ENCODE assay signal across 2 cellular contexts in the genomic region with DNA sequence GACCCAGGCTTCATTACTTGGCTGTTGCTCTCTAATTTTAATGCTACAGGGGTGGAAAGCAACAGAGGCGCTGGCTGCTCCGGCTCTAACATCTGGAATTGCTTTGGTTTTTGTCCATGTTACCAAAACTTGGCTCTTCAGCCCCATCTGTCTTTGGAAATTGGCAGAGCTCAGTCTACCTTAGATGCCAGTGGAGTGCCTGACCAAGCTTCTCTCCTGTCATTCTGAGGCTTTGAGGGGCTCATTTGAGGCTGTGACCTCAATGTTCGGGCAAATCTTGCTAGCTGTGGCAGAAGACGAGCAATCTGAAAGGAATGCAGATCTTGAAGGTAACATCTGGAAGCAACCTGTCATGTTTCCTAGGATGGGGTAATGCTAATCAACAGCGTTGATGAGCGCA.
TF ChIP-seq lines count a peak whose summit lies in the region.

No MANE protein-coding gene starts in this region.

TF ChIP-seq in GM23338, 12 proteins besides CTCF, POLR2A, EP300 and RAD21:
- TF ChIP-seq POLR2AphosphoS5 (IDR thresholded peaks at IDR 0.05; ENCODE audit: low read depth) (no peak), CREB1 (CRISPR knock-in tag; IDR thresholded peaks at IDR 0.05; ENCODE audit: low read depth) (no peak), STAT1 (IDR thresholded peaks at IDR 0.05; ENCODE audit: unreplicated experiment) (no peak), ZNF331 (CRISPR knock-in tag; IDR thresholded peaks at IDR 0.05; ENCODE audit: low read depth) (no peak)
- TF ChIP-seq, protein P1, sequence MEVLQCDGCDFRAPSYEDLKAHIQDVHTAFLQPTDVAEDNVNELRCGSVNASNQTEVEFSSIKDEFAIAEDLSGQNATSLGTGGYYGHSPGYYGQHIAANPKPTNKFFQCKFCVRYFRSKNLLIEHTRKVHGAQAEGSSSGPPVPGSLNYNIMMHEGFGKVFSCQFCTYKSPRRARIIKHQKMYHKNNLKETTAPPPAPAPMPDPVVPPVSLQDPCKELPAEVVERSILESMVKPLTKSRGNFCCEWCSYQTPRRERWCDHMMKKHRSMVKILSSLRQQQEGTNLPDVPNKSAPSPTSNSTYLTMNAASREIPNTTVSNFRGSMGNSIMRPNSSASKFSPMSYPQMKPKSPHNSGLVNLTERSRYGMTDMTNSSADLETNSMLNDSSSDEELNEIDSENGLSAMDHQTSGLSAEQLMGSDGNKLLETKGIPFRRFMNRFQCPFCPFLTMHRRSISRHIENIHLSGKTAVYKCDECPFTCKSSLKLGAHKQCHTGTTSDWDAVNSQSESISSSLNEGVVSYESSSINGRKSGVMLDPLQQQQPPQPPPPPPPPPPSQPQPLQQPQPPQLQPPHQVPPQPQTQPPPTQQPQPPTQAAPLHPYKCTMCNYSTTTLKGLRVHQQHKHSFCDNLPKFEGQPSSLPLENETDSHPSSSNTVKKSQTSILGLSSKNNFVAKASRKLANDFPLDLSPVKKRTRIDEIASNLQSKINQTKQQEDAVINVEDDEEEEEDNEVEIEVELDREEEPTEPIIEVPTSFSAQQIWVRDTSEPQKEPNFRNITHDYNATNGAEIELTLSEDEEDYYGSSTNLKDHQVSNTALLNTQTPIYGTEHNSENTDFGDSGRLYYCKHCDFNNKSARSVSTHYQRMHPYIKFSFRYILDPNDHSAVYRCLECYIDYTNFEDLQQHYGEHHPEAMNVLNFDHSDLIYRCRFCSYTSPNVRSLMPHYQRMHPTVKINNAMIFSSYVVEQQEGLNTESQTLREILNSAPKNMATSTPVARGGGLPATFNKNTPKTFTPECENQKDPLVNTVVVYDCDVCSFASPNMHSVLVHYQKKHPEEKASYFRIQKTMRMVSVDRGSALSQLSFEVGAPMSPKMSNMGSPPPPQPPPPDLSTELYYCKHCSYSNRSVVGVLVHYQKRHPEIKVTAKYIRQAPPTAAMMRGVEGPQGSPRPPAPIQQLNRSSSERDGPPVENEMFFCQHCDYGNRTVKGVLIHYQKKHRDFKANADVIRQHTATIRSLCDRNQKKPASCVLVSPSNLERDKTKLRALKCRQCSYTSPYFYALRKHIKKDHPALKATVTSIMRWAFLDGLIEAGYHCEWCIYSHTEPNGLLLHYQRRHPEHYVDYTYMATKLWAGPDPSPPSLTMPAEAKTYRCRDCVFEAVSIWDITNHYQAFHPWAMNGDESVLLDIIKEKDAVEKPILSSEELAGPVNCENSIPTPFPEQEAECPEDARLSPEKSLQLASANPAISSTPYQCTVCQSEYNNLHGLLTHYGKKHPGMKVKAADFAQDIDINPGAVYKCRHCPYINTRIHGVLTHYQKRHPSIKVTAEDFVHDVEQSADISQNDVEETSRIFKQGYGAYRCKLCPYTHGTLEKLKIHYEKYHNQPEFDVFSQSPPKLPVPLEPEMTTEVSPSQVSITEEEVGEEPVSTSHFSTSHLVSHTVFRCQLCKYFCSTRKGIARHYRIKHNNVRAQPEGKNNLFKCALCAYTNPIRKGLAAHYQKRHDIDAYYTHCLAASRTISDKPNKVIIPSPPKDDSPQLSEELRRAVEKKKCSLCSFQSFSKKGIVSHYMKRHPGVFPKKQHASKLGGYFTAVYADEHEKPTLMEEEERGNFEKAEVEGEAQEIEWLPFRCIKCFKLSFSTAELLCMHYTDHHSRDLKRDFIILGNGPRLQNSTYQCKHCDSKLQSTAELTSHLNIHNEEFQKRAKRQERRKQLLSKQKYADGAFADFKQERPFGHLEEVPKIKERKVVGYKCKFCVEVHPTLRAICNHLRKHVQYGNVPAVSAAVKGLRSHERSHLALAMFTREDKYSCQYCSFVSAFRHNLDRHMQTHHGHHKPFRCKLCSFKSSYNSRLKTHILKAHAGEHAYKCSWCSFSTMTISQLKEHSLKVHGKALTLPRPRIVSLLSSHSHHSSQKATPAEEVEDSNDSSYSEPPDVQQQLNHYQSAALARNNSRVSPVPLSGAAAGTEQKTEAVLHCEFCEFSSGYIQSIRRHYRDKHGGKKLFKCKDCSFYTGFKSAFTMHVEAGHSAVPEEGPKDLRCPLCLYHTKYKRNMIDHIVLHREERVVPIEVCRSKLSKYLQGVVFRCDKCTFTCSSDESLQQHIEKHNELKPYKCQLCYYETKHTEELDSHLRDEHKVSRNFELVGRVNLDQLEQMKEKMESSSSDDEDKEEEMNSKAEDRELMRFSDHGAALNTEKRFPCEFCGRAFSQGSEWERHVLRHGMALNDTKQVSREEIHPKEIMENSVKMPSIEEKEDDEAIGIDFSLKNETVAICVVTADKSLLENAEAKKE (CRISPR knock-in tag; IDR thresholded peaks at IDR 0.05), result no peak

TF ChIP-seq in H1, 55 proteins besides CTCF, POLR2A, EP300 and RAD21:
- TF ChIP-seq RXRA (IDR thresholded peaks at IDR 0.05; ENCODE audit: insufficient read depth, low read depth, low read length) (no peak), CHD2 (IDR thresholded peaks at IDR 0.05; ENCODE audit: low read length) (no peak), KDM4A (IDR thresholded peaks at IDR 0.05; ENCODE audit: low read depth, low read length, severe bottlenecking) (no peak), CTBP2 (IDR thresholded peaks at IDR 0.05; ENCODE audit: borderline replicate concordance, insufficient read depth, insufficient read length, low read length) (no peak), TCF12 (IDR thresholded peaks at IDR 0.05; ENCODE audit: low read depth, low read length) (no peak), GABPA (IDR thresholded peaks at IDR 0.05; ENCODE audit: borderline replicate concordance, insufficient read depth, low read length) (no peak), GTF2F1 (IDR thresholded peaks at IDR 0.05; ENCODE audit: borderline replicate concordance, low read depth, low read length) (no peak), BCL11A (IDR thresholded peaks at IDR 0.05; ENCODE audit: low read depth in 2 of 2, low read length in 2 of 2) (no peak), TBP (IDR thresholded peaks at IDR 0.05; ENCODE audit: low read depth, low read length) (no peak), TEAD4 (IDR thresholded peaks at IDR 0.05; ENCODE audit: low read depth, low read length) (no peak), POLR2AphosphoS5 (IDR thresholded peaks at IDR 0.05; ENCODE audit: low read depth, low read length) (no peak), CEBPB (IDR thresholded peaks at IDR 0.05; ENCODE audit: low read depth, low read length) (no peak), SP1 (IDR thresholded peaks at IDR 0.05; ENCODE audit: low read depth, low read length) (no peak), KDM5A (IDR thresholded peaks at IDR 0.05; ENCODE audit: low read length) (no peak), SIN3A (conservative IDR thresholded peaks at IDR 0.05 in 1 of 2, IDR thresholded peaks at IDR 0.05 in 1 of 2; ENCODE audit: low read depth in 1 of 2, low read length in 2 of 2) (no peak), CREB1 (IDR thresholded peaks at IDR 0.05) (no peak)
- TF ChIP-seq, protein P2, sequence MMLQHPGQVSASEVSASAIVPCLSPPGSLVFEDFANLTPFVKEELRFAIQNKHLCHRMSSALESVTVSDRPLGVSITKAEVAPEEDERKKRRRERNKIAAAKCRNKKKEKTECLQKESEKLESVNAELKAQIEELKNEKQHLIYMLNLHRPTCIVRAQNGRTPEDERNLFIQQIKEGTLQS (IDR thresholded peaks at IDR 0.05; ENCODE audit: insufficient read depth, low read depth, low read length), result no peak
- TF ChIP-seq, protein P3, sequence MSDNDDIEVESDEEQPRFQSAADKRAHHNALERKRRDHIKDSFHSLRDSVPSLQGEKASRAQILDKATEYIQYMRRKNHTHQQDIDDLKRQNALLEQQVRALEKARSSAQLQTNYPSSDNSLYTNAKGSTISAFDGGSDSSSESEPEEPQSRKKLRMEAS (IDR thresholded peaks at IDR 0.05), result no peak
TF ChIP-seq in H1: peak in this region for 0.
